In the genomic region with DNA sequence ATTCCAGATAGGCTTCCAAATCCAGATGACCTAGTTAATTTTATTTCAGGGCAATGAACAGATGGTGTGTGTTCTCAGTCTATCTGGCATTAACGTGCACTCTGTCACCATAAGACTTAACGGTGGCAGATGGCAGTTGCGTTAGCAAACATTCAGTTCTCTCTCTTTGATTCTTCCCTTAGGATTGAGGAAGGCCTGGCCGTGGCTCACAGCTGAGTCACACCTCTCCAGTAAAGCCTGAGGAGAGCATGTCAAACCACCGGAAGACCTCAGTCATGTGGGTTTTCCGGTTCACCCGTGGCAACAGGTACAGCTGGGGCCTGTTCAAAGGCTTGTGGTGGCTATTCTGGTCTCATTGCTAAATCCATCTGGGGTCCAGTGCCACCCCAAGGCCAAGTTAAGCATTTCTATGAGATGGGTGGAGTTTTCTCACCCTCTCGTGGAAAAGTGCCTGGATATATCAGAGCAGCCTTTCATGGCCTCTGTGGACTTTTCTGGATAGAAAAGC, we compare ENCODE assay signal across 9 cellular contexts.
DNase-seq lines count a peak whose midpoint lies in the region; ATAC-seq and TF ChIP-seq lines count a peak whose summit lies in the region.
"Had no signal": no experiment of that assay in that cellular context is flagged by ENCODE, and none has a peak within 500 bp of the region (broad histone marks: within the 10 kb centered on the region; RNA-seq: fewer than 3 reads in every experiment).

No MANE protein-coding gene starts in this region.

- peaks cover 3% of the 10 kb centered on the region; the same call in 1 of the 2 replicates for H3K9me2 ChIP-seq in GM23338 (ENCODE audit: insufficient read depth)

- ATAC-seq in GM23338 (peak; percentile 32; the same call in 1 of the 3 replicates), left lung (peak; percentile 71)
- peak; percentile 75 for ATAC-seq in central memory CD8-positive, alpha-beta T cell (replicated peaks; ENCODE audit: extremely low read depth, poor library complexity, severe bottlenecking)

- H3K36me3 ChIP-seq in GM23338 (ENCODE audit: insufficient read depth) (no peaks in the 10 kb centered on the region), KOPT-K1 (ENCODE audit: insufficient read depth, low read length) (no peaks in the 10 kb centered on the region), left lung (no peaks in the 10 kb centered on the region)

- no peak overlapping the region for H3K4me2 ChIP-seq in GM23338

- no peak overlapping the region for H3K27ac Mint-ChIP-seq in GM23338
- H3K27ac Mint-ChIP-seq in central memory CD8-positive, alpha-beta T cell (ENCODE audit: low read depth), result no peak overlapping the region

- intact Hi-C loops in left lung (cut with DNase I), result no loop called here

- H3K4me1 ChIP-seq in GM23338 (ENCODE audit: insufficient read depth) (peaks cover 4% of the 10 kb centered on the region; the same call in 1 of the 2 replicates), left lung (peaks cover 0 to 16% of the 10 kb centered on the region in 2 donors)

- H3K4me3 ChIP-seq in GM23338, result no peak overlapping the region
- H3K4me3 ChIP-seq in left lung, result no peak overlapping the region

- H3K9me3 Mint-ChIP-seq in GM23338, result no peaks in the 10 kb centered on the region
- no peaks in the 10 kb centered on the region for H3K9me3 Mint-ChIP-seq in central memory CD8-positive, alpha-beta T cell

- H3K36me3 Mint-ChIP-seq in GM23338 (ENCODE audit: low read depth), result no peaks in the 10 kb centered on the region
- H3K36me3 Mint-ChIP-seq in central memory CD8-positive, alpha-beta T cell (ENCODE audit: insufficient read depth), result no peaks in the 10 kb centered on the region

- TF ChIP-seq CTCF in GM23338 (conservative IDR thresholded peaks at IDR 0.05; ENCODE audit: low read depth in 2 of 2) (peak; percentile 15 to 34; a peak in 2 of 4 replicates), left lung (IDR thresholded peaks at IDR 0.05) (no peak)

- no peak overlapping the region for H3K4me3 Mint-ChIP-seq in GM23338
- H3K4me3 Mint-ChIP-seq in central memory CD8-positive, alpha-beta T cell, result no peak overlapping the region

- no peaks in the 10 kb centered on the region for H3K79me2 ChIP-seq in GM23338 (replicated peaks; ENCODE audit: insufficient read depth)

- 0 out of 2 replicates have a peak overlapping the region, but pooled peaks have one; percentile 21 for H2AFZ ChIP-seq in GM23338

- no peaks in the 10 kb centered on the region for H3K27me3 ChIP-seq in GM23338 (ENCODE audit: insufficient read depth)
- H3K27me3 ChIP-seq in left lung, result no peaks in the 10 kb centered on the region

- no peaks in the 10 kb centered on the region for H3K9me3 ChIP-seq in KOPT-K1 (ENCODE audit: insufficient read depth, low read length, poor library complexity, severe bottlenecking)
- no peaks in the 10 kb centered on the region for H3K9me3 ChIP-seq in left lung

- no peaks in the 10 kb centered on the region for H3K27me3 Mint-ChIP-seq in GM23338 (ENCODE audit: insufficient read depth, low read depth, poor library complexity)
- no peaks in the 10 kb centered on the region for H3K27me3 Mint-ChIP-seq in central memory CD8-positive, alpha-beta T cell

- H3K27ac ChIP-seq in GM23338 (ENCODE audit: low read depth) (no peak overlapping the region), KOPT-K1 (ENCODE audit: low read depth, low read length, poor library complexity, severe bottlenecking) (peak overlapping the region; percentile 34), left lung (peak overlapping the region in 1 of 2 donors; percentile 16)
- H3K27ac ChIP-seq: C4-2B had no signal

- no peaks in the 10 kb centered on the region for H4K20me1 ChIP-seq in GM23338 (replicated peaks; ENCODE audit: insufficient read depth)

- no peaks in the 10 kb centered on the region for H3F3A ChIP-seq in GM23338 (replicated peaks; ENCODE audit: low read depth)

- peak; percentile 61 for DNase-seq in NK-92 treated with Interleukin-12 subunit alpha and Interleukin-12 subunit beta, amount 100 ng/mL, for 24 hours (lab: John Stamatoyannopoulos, UW)
- no peak for DNase-seq in NK-92 (lab: John Stamatoyannopoulos, UW; ENCODE audit: unreplicated experiment)
- DNase-seq in GM23338 (ENCODE audit: low spot score), result peak; percentile 35
- DNase-seq in T-helper 1 cell, result peak; percentile 5 to 70 (median 12)
- DNase-seq in central memory CD8-positive, alpha-beta T cell (ENCODE audit: low spot score in 2 of 2), result peak; percentile 13
- peak; percentile 48 to 71 for DNase-seq in left lung
- DNase-seq in stimulated activated CD8-positive, alpha-beta memory T cell treated with anti-CD3 and anti-CD28 coated beads, Interleukin-7, amount 100 ng/mL, for 48 hours (ENCODE audit: extremely low read depth in 1 of 2, low read depth in 1 of 2), result peak; percentile 17 to 42

- H3K4me1 Mint-ChIP-seq in GM23338, result no peaks in the 10 kb centered on the region; the same call in 1 of the 3 replicates
- peaks cover 6% of the 10 kb centered on the region for H3K4me1 Mint-ChIP-seq in central memory CD8-positive, alpha-beta T cell

TF ChIP-seq in GM23338, 12 proteins besides CTCF, POLR2A, EP300 and RAD21 (continues in another document):
- no peak for TF ChIP-seq ZNF331 (CRISPR knock-in tag; IDR thresholded peaks at IDR 0.05; ENCODE audit: low read depth)
- TF ChIP-seq EZH2phosphoT487 (IDR thresholded peaks at IDR 0.05; ENCODE audit: unreplicated experiment), result no peak
- no peak for TF ChIP-seq ZNF114 (CRISPR knock-in tag; IDR thresholded peaks at IDR 0.05)
- TF ChIP-seq, protein P1, sequence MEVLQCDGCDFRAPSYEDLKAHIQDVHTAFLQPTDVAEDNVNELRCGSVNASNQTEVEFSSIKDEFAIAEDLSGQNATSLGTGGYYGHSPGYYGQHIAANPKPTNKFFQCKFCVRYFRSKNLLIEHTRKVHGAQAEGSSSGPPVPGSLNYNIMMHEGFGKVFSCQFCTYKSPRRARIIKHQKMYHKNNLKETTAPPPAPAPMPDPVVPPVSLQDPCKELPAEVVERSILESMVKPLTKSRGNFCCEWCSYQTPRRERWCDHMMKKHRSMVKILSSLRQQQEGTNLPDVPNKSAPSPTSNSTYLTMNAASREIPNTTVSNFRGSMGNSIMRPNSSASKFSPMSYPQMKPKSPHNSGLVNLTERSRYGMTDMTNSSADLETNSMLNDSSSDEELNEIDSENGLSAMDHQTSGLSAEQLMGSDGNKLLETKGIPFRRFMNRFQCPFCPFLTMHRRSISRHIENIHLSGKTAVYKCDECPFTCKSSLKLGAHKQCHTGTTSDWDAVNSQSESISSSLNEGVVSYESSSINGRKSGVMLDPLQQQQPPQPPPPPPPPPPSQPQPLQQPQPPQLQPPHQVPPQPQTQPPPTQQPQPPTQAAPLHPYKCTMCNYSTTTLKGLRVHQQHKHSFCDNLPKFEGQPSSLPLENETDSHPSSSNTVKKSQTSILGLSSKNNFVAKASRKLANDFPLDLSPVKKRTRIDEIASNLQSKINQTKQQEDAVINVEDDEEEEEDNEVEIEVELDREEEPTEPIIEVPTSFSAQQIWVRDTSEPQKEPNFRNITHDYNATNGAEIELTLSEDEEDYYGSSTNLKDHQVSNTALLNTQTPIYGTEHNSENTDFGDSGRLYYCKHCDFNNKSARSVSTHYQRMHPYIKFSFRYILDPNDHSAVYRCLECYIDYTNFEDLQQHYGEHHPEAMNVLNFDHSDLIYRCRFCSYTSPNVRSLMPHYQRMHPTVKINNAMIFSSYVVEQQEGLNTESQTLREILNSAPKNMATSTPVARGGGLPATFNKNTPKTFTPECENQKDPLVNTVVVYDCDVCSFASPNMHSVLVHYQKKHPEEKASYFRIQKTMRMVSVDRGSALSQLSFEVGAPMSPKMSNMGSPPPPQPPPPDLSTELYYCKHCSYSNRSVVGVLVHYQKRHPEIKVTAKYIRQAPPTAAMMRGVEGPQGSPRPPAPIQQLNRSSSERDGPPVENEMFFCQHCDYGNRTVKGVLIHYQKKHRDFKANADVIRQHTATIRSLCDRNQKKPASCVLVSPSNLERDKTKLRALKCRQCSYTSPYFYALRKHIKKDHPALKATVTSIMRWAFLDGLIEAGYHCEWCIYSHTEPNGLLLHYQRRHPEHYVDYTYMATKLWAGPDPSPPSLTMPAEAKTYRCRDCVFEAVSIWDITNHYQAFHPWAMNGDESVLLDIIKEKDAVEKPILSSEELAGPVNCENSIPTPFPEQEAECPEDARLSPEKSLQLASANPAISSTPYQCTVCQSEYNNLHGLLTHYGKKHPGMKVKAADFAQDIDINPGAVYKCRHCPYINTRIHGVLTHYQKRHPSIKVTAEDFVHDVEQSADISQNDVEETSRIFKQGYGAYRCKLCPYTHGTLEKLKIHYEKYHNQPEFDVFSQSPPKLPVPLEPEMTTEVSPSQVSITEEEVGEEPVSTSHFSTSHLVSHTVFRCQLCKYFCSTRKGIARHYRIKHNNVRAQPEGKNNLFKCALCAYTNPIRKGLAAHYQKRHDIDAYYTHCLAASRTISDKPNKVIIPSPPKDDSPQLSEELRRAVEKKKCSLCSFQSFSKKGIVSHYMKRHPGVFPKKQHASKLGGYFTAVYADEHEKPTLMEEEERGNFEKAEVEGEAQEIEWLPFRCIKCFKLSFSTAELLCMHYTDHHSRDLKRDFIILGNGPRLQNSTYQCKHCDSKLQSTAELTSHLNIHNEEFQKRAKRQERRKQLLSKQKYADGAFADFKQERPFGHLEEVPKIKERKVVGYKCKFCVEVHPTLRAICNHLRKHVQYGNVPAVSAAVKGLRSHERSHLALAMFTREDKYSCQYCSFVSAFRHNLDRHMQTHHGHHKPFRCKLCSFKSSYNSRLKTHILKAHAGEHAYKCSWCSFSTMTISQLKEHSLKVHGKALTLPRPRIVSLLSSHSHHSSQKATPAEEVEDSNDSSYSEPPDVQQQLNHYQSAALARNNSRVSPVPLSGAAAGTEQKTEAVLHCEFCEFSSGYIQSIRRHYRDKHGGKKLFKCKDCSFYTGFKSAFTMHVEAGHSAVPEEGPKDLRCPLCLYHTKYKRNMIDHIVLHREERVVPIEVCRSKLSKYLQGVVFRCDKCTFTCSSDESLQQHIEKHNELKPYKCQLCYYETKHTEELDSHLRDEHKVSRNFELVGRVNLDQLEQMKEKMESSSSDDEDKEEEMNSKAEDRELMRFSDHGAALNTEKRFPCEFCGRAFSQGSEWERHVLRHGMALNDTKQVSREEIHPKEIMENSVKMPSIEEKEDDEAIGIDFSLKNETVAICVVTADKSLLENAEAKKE (CRISPR knock-in tag; IDR thresholded peaks at IDR 0.05), result no peak

Comparison
In these comparisons a context has a peak if more than half of its experiments do, and no peak if none do; other contexts are left out.
1. CTCF ChIP-seq: peak in GM23338 (2 of 2); none in left lung (0 of 2).
2. Peak in every context shown above with its lines, with median percentiles within 50 percentile points of each other: ATAC-seq.